20 cellular contexts compared by ENCODE assay signal in genomic region chr5:68116408-68116807, GRCh38.
DNase-seq lines count a peak whose midpoint lies in the region; ATAC-seq, FAIRE-seq and TF ChIP-seq lines count a peak whose summit lies in the region.
"Had no signal": no experiment of that assay in that cellular context is flagged by ENCODE, and none has a peak within 500 bp of the region (broad histone marks: within the 10 kb centered on the region; RNA-seq: fewer than 3 reads in every experiment).

No MANE protein-coding gene starts in this region.

- no peak for TF ChIP-seq POLR2A in HepG2 (IDR thresholded peaks at IDR 0.05; ENCODE audit: insufficient read depth in 1 of 2, low read depth in 2 of 2, low read length in 2 of 2)

- DNase-seq in HepG2 (ENCODE audit: low spot score): no peak
- DNase-seq in mesendoderm: peak; percentile 41
- DNase-seq in osteoblast (ENCODE audit: insufficient read length, low spot score, missing footprints): peak; percentile 30
- DNase-seq in right atrium auricular region (ENCODE audit: low spot score): no peak
- no peak for DNase-seq in hepatic stellate cell (ENCODE audit: low spot score)
- DNase-seq in ascending aorta (ENCODE audit: low spot score in 2 of 2): no peak
- no peak for DNase-seq in activated CD4-positive, alpha-beta T cell treated with anti-CD3 and anti-CD28 coated beads, Interleukin-2, amount 10 ng/mL, durations not matched to agents 24 days and 14 days
- DNase-seq: C1 segment of cervical spinal cord; Calu3; CD4-positive, alpha-beta memory T cell; COR-L47; DMS53; DMS79 treated with DMSO at 0.1 percent for 48 hours; GF-D8; GM23248; H7; HCEC 1CT had no signal

- no peaks in the 10 kb centered on the region for H3F3A ChIP-seq in Loucy (ENCODE audit: low read depth)

- H3K18ac ChIP-seq in mesendoderm (ENCODE audit: low read length): no peak overlapping the region

- in situ Hi-C loops in HepG2 (cut with HindIII; ENCODE audit: extremely low pct_ligation_motif_present, low pct_unique_long_range_greater_than_20kb): no loop called here

- CTCF ChIA-PET in HepG2 (lab: Yijun Ruan, JAX; ENCODE audit: low intra/inter-chr PET ratio, low total read pairs): no interaction called here

- H3K79me2 ChIP-seq in Loucy (ENCODE audit: insufficient read depth, low read length) (no peaks in the 10 kb centered on the region), HepG2 (ENCODE audit: insufficient read depth, low read length) (no peaks in the 10 kb centered on the region), mesendoderm (ENCODE audit: control insufficient read depth, insufficient read depth, low read length) (no peaks in the 10 kb centered on the region), osteoblast (ENCODE audit: insufficient read depth, low read length) (no peaks in the 10 kb centered on the region)

- no peaks in the 10 kb centered on the region for H3K4me1 Mint-ChIP-seq in activated CD4-positive, alpha-beta T cell treated with anti-CD3 and anti-CD28 coated beads, Interleukin-2, amount 10 ng/mL, durations not matched to agents 24 days and 14 days

- H3K4me3 ChIP-seq in Loucy (ENCODE audit: low read length, poor library complexity, severe bottlenecking): no peak overlapping the region
- H3K4me3 ChIP-seq in HepG2 (replicated peaks in 1 of 3; ENCODE audit: insufficient read depth in 1 of 3, low read depth in 2 of 3, low read length in 3 of 3): no peak overlapping the region
- H3K4me3 ChIP-seq in mesendoderm (ENCODE audit: low read length): no peak overlapping the region
- H3K4me3 ChIP-seq in osteoblast (ENCODE audit: insufficient read depth, low read length): no peak overlapping the region
- H3K4me3 ChIP-seq in right atrium auricular region: no peak overlapping the region
- no peak overlapping the region for H3K4me3 ChIP-seq in ascending aorta
- H3K4me3 ChIP-seq: GM23248 had no signal

- H2AFZ ChIP-seq in Loucy (ENCODE audit: low read length) (0 out of 2 replicates have a peak overlapping the region, but pooled peaks have one; percentile 3), HepG2 (ENCODE audit: low read length) (no peak overlapping the region), osteoblast (ENCODE audit: low read length) (no peak overlapping the region)
- H2AFZ ChIP-seq: GM23248 had no signal

- no peak overlapping the region for H3K56ac ChIP-seq in mesendoderm (ENCODE audit: low read length)

- no peak overlapping the region for H3K27ac Mint-ChIP-seq in activated CD4-positive, alpha-beta T cell treated with anti-CD3 and anti-CD28 coated beads, Interleukin-2, amount 10 ng/mL, durations not matched to agents 24 days and 14 days
- H3K27ac Mint-ChIP-seq: CD4-positive, alpha-beta memory T cell had no signal

- H3K23ac ChIP-seq in mesendoderm (ENCODE audit: low read length): no peak overlapping the region

- no peaks in the 10 kb centered on the region for H3K9me2 ChIP-seq in Loucy (replicated peaks; ENCODE audit: low read depth, low read length)

- H3K4me3 Mint-ChIP-seq in activated CD4-positive, alpha-beta T cell treated with anti-CD3 and anti-CD28 coated beads, Interleukin-2, amount 10 ng/mL, durations not matched to agents 24 days and 14 days: no peak overlapping the region
- H3K4me3 Mint-ChIP-seq: CD4-positive, alpha-beta memory T cell had no signal

- POLR2A ChIA-PET in HepG2 (lab: Yijun Ruan, JAX): no interaction called here

- H3K9me3 Mint-ChIP-seq in activated CD4-positive, alpha-beta T cell treated with anti-CD3 and anti-CD28 coated beads, Interleukin-2, amount 10 ng/mL, durations not matched to agents 24 days and 14 days: peaks cover 3% of the 10 kb centered on the region

- BruUV-seq in HepG2 (replicated peaks; lab: Mats Ljungman, UMichigan): no TSS peak

- no peak overlapping the region for H2BK120ac ChIP-seq in mesendoderm (ENCODE audit: low read depth, low read length)

- H4K20me1 ChIP-seq in Loucy (ENCODE audit: insufficient read depth, low read length, poor library complexity, severe bottlenecking): no peaks in the 10 kb centered on the region
- H4K20me1 ChIP-seq in HepG2 (ENCODE audit: insufficient read depth, low read length): no peaks in the 10 kb centered on the region
- no peaks in the 10 kb centered on the region for H4K20me1 ChIP-seq in osteoblast (ENCODE audit: insufficient read depth, low read length)

- intact Hi-C loops in HepG2 (cut with micrococcal nuclease; ENCODE audit: unreplicated experiment) (no loop called here), ascending aorta (cut with DNase I) (no loop called here)
- intact Hi-C loops in activated CD4-positive, alpha-beta T cell treated with anti-CD3 and anti-CD28 coated beads, Interleukin-2, amount 10 ng/mL, durations not matched to agents 24 days and 14 days (cut with micrococcal nuclease): no loop called here

- H3K27ac ChIP-seq in HepG2 (ENCODE audit: extremely low read length, insufficient read depth, low read length) (no peak overlapping the region), mesendoderm (ENCODE audit: low read depth, low read length) (no peak overlapping the region), osteoblast (ENCODE audit: low read depth, low read length) (no peak overlapping the region), right atrium auricular region (no peak overlapping the region), ascending aorta (no peak overlapping the region)
- H3K27ac ChIP-seq: GM23248 had no signal

- WGBS in HepG2 (ENCODE audit: low lambda C conversion rate): 0% methylated on average over 2 of the region's 2 CpGs
- WGBS in mesendoderm (ENCODE audit: extremely low coverage, insufficient coverage, low lambda C conversion rate): no CpG with 5 or more reads among the region's 2 CpGs

- ATAC-seq in HepG2: peak; percentile 75

- H2BK15ac ChIP-seq in mesendoderm (replicated peaks; ENCODE audit: low read depth): no peak overlapping the region

- no peaks in the 10 kb centered on the region for H3K79me1 ChIP-seq in mesendoderm (ENCODE audit: low read length)

- H3K36me3 ChIP-seq in Loucy (ENCODE audit: insufficient read depth, low read length): no peaks in the 10 kb centered on the region
- H3K36me3 ChIP-seq in HepG2 (replicated peaks in 1 of 2; ENCODE audit: control insufficient read depth in 1 of 2, insufficient read depth in 2 of 2, low read length in 2 of 2): no peaks in the 10 kb centered on the region
- no peaks in the 10 kb centered on the region for H3K36me3 ChIP-seq in mesendoderm (ENCODE audit: control insufficient read depth, insufficient read depth, low read length)
- no peaks in the 10 kb centered on the region for H3K36me3 ChIP-seq in osteoblast (ENCODE audit: insufficient read depth, low read length)
- no peaks in the 10 kb centered on the region for H3K36me3 ChIP-seq in right atrium auricular region
- H3K36me3 ChIP-seq in ascending aorta: no peaks in the 10 kb centered on the region

- H3K4ac ChIP-seq in mesendoderm (ENCODE audit: low read depth, low read length): peak overlapping the region; percentile 4

- no peaks in the 10 kb centered on the region for H3K36me3 Mint-ChIP-seq in activated CD4-positive, alpha-beta T cell treated with anti-CD3 and anti-CD28 coated beads, Interleukin-2, amount 10 ng/mL, durations not matched to agents 24 days and 14 days (ENCODE audit: low read depth)
- H3K36me3 Mint-ChIP-seq: CD4-positive, alpha-beta memory T cell had no signal

- peaks cover 12% of the 10 kb centered on the region for H3K4me1 ChIP-seq in Loucy (ENCODE audit: insufficient read depth, low read length, poor library complexity, severe bottlenecking)
- H3K4me1 ChIP-seq in HepG2 (ENCODE audit: insufficient read depth, low read length): peaks cover 20% of the 10 kb centered on the region
- no peaks in the 10 kb centered on the region for H3K4me1 ChIP-seq in mesendoderm (ENCODE audit: control insufficient read depth, low read depth, low read length)
- peaks cover 14% of the 10 kb centered on the region for H3K4me1 ChIP-seq in osteoblast (ENCODE audit: insufficient read depth, low read length)
- no peaks in the 10 kb centered on the region for H3K4me1 ChIP-seq in right atrium auricular region
- H3K4me1 ChIP-seq in ascending aorta: no peaks in the 10 kb centered on the region

- H3K9me3 ChIP-seq in Loucy (ENCODE audit: insufficient read depth, low read depth, low read length) (no peaks in the 10 kb centered on the region), HepG2 (ENCODE audit: low read length) (no peaks in the 10 kb centered on the region), osteoblast (ENCODE audit: low read depth, low read length) (no peaks in the 10 kb centered on the region), right atrium auricular region (no peaks in the 10 kb centered on the region), ascending aorta (no peaks in the 10 kb centered on the region)

- no peak for TF ChIP-seq EP300 in HepG2 (IDR thresholded peaks at IDR 0.05; ENCODE audit: low read depth in 2 of 2, low read length in 2 of 2)
- TF ChIP-seq EP300 in HepG2 (CRISPR knock-in tag; IDR thresholded peaks at IDR 0.05; ENCODE audit: borderline replicate concordance): no peak

- no peak for FAIRE-seq in HepG2 (lab: Jason Lieb, UNC)
- FAIRE-seq: GM12891, H1 had no signal

- TF ChIP-seq RAD21 in HepG2 (CRISPR knock-in tag; IDR thresholded peaks at IDR 0.05): no peak

- TF ChIP-seq CTCF in Loucy (conservative IDR thresholded peaks at IDR 0.05; ENCODE audit: low read length) (no peak), HepG2 (CRISPR knock-in tag; IDR thresholded peaks at IDR 0.05) (no peak), osteoblast (IDR thresholded peaks at IDR 0.05; ENCODE audit: extremely low read depth, low read depth, low read length) (no peak), right atrium auricular region (IDR thresholded peaks at IDR 0.05) (no peak), ascending aorta (IDR thresholded peaks at IDR 0.05) (no peak)

- no peak overlapping the region for H3K9ac ChIP-seq in Loucy (ENCODE audit: low read depth, low read length, poor library complexity, severe bottlenecking)
- H3K9ac ChIP-seq in HepG2 (ENCODE audit: insufficient read depth, low read depth, low read length): no peak overlapping the region
- no peak overlapping the region for H3K9ac ChIP-seq in mesendoderm (ENCODE audit: low read length)
- H3K9ac ChIP-seq: GM23248 had no signal

- H3K4me2 ChIP-seq in Loucy (ENCODE audit: low read depth, low read length, poor library complexity, severe bottlenecking) (no peak overlapping the region), HepG2 (ENCODE audit: low read depth, low read length) (no peak overlapping the region), mesendoderm (ENCODE audit: low read length) (no peak overlapping the region), osteoblast (ENCODE audit: insufficient read depth, low read length) (no peak overlapping the region)

- H4K8ac ChIP-seq in mesendoderm (ENCODE audit: low read depth, low read length): no peak overlapping the region

- no peak overlapping the region for H2AK5ac ChIP-seq in mesendoderm (ENCODE audit: low read length)

- peaks cover 7% of the 10 kb centered on the region for H3K27me3 Mint-ChIP-seq in activated CD4-positive, alpha-beta T cell treated with anti-CD3 and anti-CD28 coated beads, Interleukin-2, amount 10 ng/mL, durations not matched to agents 24 days and 14 days

- no peak overlapping the region for H2BK5ac ChIP-seq in mesendoderm (ENCODE audit: low read length)

- H3K27me3 ChIP-seq in Loucy (ENCODE audit: insufficient read depth, low read length, poor library complexity, severe bottlenecking) (no peaks in the 10 kb centered on the region), HepG2 (ENCODE audit: control insufficient read depth in 1 of 2, insufficient read depth in 2 of 2, low read length in 2 of 2) (no peaks in the 10 kb centered on the region), mesendoderm (ENCODE audit: insufficient read depth, low read length, poor library complexity) (no peaks in the 10 kb centered on the region), osteoblast (ENCODE audit: insufficient read depth, low read length) (no peaks in the 10 kb centered on the region), right atrium auricular region (no peaks in the 10 kb centered on the region), ascending aorta (no peaks in the 10 kb centered on the region)

- H4K5ac ChIP-seq in mesendoderm (ENCODE audit: low read length): no peak overlapping the region

Comparison
In these comparisons a context has a peak if more than half of its experiments do, and no peak if none do; other contexts are left out.
1. DNase-seq: peak in mesendoderm (single experiment) and osteoblast (single experiment); none in HepG2 (single experiment), right atrium auricular region (single experiment), hepatic stellate cell (single experiment), ascending aorta (0 of 2) and activated CD4-positive, alpha-beta T cell treated with anti-CD3 and anti-CD28 coated beads, Interleukin-2, amount 10 ng/mL, durations not matched to agents 24 days and 14 days (single experiment).